13 cellular contexts compared by ENCODE assay signal in genomic region chr5:95955996-95956899, GRCh38. TPM values are rescaled to one million over a fixed set of nuclear protein-coding genes. Genes with fewer than 3 reads are reported as not detected.
DNase-seq lines count a peak whose midpoint lies in the region; ATAC-seq and TF ChIP-seq lines count a peak whose summit lies in the region.
"Had no signal": no experiment of that assay in that cellular context is flagged by ENCODE, and none has a peak within 500 bp of the region (broad histone marks: within the 10 kb centered on the region; RNA-seq: fewer than 3 reads in every experiment).

No MANE protein-coding gene starts in this region.

- no peak overlapping the region for H2BK15ac ChIP-seq in IMR-90 (ENCODE audit: low read depth, low read length)

- H4K5ac ChIP-seq in IMR-90 (ENCODE audit: low read depth, low read length) = 0 out of 2 replicates have a peak overlapping the region, but pooled peaks have one; percentile 4

- no TSS peak for BruUV-seq in IMR-90 (replicated peaks; lab: Mats Ljungman, UMichigan)

- peak overlapping the region; percentile 81 for H3K9ac ChIP-seq in IMR-90 (ENCODE audit: low read depth, low read length)

- intact Hi-C loops in IMR-90 (cut with micrococcal nuclease) = loop anchor here (5.0 to 10.0 kb wide), 2 partner anchors 161 to 709 kb away; partner anchors contain the start of gene CAST
- intact Hi-C loops in right lobe of liver (cut with DNase I) = no loop called here

- H3K4me2 ChIP-seq in IMR-90 (ENCODE audit: low read depth, low read length) = peak overlapping the region; percentile 85

- no peak for TF ChIP-seq RAD21 in IMR-90 (IDR thresholded peaks at IDR 0.05; ENCODE audit: low read length)

- peak overlapping the region in 1 of 2 experiments; percentile 10; a peak in 1 of 4 replicates for H4K8ac ChIP-seq in IMR-90 (ENCODE audit: low read depth in 2 of 2, low read length in 2 of 2)

- no peak overlapping the region for H2BK20ac ChIP-seq in IMR-90 (ENCODE audit: low read depth, low read length)

- no peak overlapping the region for H2AK9ac ChIP-seq in IMR-90 (replicated peaks; ENCODE audit: low read depth, low read length, poor library complexity)

- no peak for TF ChIP-seq CTCF in AG04449 (IDR thresholded peaks at IDR 0.05; ENCODE audit: insufficient read depth, low read length, missing control alignments)
- no peak for TF ChIP-seq CTCF in IMR-90 (conservative IDR thresholded peaks at IDR 0.05; ENCODE audit: low read depth, low read length)
- no peak for TF ChIP-seq CTCF in cardiac fibroblast (IDR thresholded peaks at IDR 0.05; ENCODE audit: low read depth, low read length)
- no peak for TF ChIP-seq CTCF in right lobe of liver (IDR thresholded peaks at IDR 0.05)
- TF ChIP-seq CTCF in GM13977 (IDR thresholded peaks at IDR 0.05; ENCODE audit: extremely low read depth, insufficient read depth, missing control alignments) = no peak

- no peaks in the 10 kb centered on the region for H3K9me3 ChIP-seq in IMR-90 (ENCODE audit: control insufficient read depth, insufficient read depth, low read length)
- H3K9me3 ChIP-seq in right lobe of liver = no peaks in the 10 kb centered on the region

- no peak overlapping the region for H2AK5ac ChIP-seq in IMR-90 (ENCODE audit: low read depth, low read length)

- H2BK5ac ChIP-seq in IMR-90 (ENCODE audit: low read depth, low read length, poor library complexity, severe bottlenecking) = peak overlapping the region; percentile 78

- peak overlapping the region; percentile 53; the same call in 1 of the 2 replicates for H3K14ac ChIP-seq in IMR-90 (replicated peaks; ENCODE audit: low read depth, low read length)

- no peak for TF ChIP-seq POLR2A in IMR-90 (IDR thresholded peaks at IDR 0.05; ENCODE audit: low read depth, low read length)
- no peak for TF ChIP-seq POLR2A in right lobe of liver (IDR thresholded peaks at IDR 0.05)

- DNase-seq in AG04449 (ENCODE audit: low read depth, low spot score) (no peak), IMR-90 (no peak), cardiac fibroblast (ENCODE audit: low read depth in 2 of 2) (peak; percentile 45 to 92), right lobe of liver (no peak), KBM-7 (no peak), GM13977 (ENCODE audit: low spot score) (no peak), activated gamma-delta T cell (lab: John Stamatoyannopoulos, UW) (no peak), dermis blood vessel endothelial cell (no peak)
- DNase-seq: activated B cell treated with CpG ODN at 0.5 μM for 24 hours; activated naive CD4-positive, alpha-beta T cell; CD8-positive, alpha-beta memory T cell; NCI-H1105; NK-92 treated with Interleukin-12 subunit alpha and Interleukin-12 subunit beta, amount 100 ng/mL, for 24 hours had no signal

- no peak overlapping the region for H2BK120ac ChIP-seq in IMR-90 (ENCODE audit: low read depth, low read length)

- peaks cover 0 to 43% of the 10 kb centered on the region in 2 experiments; a peak in 2 of 4 replicates for H3K79me1 ChIP-seq in IMR-90 (ENCODE audit: low read depth in 1 of 2, low read length in 2 of 2)

- H3K23ac ChIP-seq in IMR-90 (ENCODE audit: low read depth, low read length) = no peak overlapping the region; the same call in 1 of the 2 replicates

- dilution Hi-C loops in IMR-90 (cut with HindIII; ENCODE audit: low sequenced_read_pairs, unreplicated experiment) = no loop called here

- H4K91ac ChIP-seq in IMR-90 (ENCODE audit: insufficient read depth, low read depth, low read length) = no peak overlapping the region

- H3K56ac ChIP-seq in IMR-90 (ENCODE audit: extremely low read depth, insufficient read depth, low read length) = no peak overlapping the region

- H3K4me1 ChIP-seq in IMR-90 (ENCODE audit: control insufficient read depth, insufficient read depth, low read length) (peaks cover 6% of the 10 kb centered on the region; the same call in 1 of the 2 replicates), right lobe of liver (peaks cover 0 to 61% (median 11%) of the 10 kb centered on the region in 4 donors)

- no peaks in the 10 kb centered on the region for H3K27me3 ChIP-seq in IMR-90 (ENCODE audit: control insufficient read depth, insufficient read depth, low read length)
- no peaks in the 10 kb centered on the region for H3K27me3 ChIP-seq in right lobe of liver

- H3K4me3 ChIP-seq in AG04449 (ENCODE audit: low read depth, low read length) (peak overlapping the region; percentile 21), IMR-90 (ENCODE audit: insufficient read depth, low read depth, low read length) (peak overlapping the region; percentile 99), cardiac fibroblast (replicated peaks in 1 of 2; ENCODE audit: low read depth in 2 of 2, low read length in 2 of 2) (peak overlapping the region in 1 of 2 donors; percentile 7), right lobe of liver (no peak overlapping the region)

- H3K9me1 ChIP-seq in IMR-90 (ENCODE audit: insufficient read depth, low read length) = no peaks in the 10 kb centered on the region; the same call in 1 of the 2 replicates

- H3K18ac ChIP-seq in IMR-90 (ENCODE audit: low read depth, low read length) = peak overlapping the region; percentile 55

- H3K36me3 ChIP-seq in IMR-90 (ENCODE audit: control insufficient read depth, insufficient read depth, low read length) (peaks cover 37% of the 10 kb centered on the region), right lobe of liver (no peaks in the 10 kb centered on the region)

- in situ Hi-C loops in IMR-90 (cut with MboI; ENCODE audit: low sequenced_read_pairs) = loop anchor here (5.0 kb wide), 1 partner anchor 371 kb away; no protein-coding TSS in a partner anchor
- in situ Hi-C loops in KBM-7 (cut with MboI; ENCODE audit: low pct_unique_long_range_greater_than_20kb, low sequenced_read_pairs) = no loop called here
- in situ Hi-C loops in GM13977 (cut with MboI; ENCODE audit: low pct_unique_long_range_greater_than_20kb, low sequenced_read_pairs, unreplicated experiment) = loop anchor here (25.0 kb wide), 1 partner anchor 381 kb away; no protein-coding TSS in a partner anchor

- peak overlapping the region; percentile 19; the same call in 1 of the 2 replicates for H3K4ac ChIP-seq in IMR-90 (ENCODE audit: low read depth, low read length)

- H4K20me1 ChIP-seq in IMR-90 (ENCODE audit: insufficient read depth, low read length) = peaks cover 95% of the 10 kb centered on the region

- CTCF ChIA-PET in AG04449 (lab: Yijun Ruan, JAX) (interaction anchor here (1.3 to 7.5 kb wide), 5 partner anchors 15 to 388 kb away, joined by 4 to 43 read pairs (median 5); no protein-coding TSS in a partner anchor), IMR-90 (lab: Yijun Ruan, JAX) (no interaction called here)

- H3K27ac ChIP-seq in IMR-90 (ENCODE audit: insufficient read depth, low read length) (peak overlapping the region; percentile 84; the same call in 1 of the 2 replicates), right lobe of liver (peak overlapping the region; percentile 3 to 100 (median 100))

- H2AFZ ChIP-seq in IMR-90 (replicated peaks; ENCODE audit: low read length, poor library complexity) = no peak overlapping the region

- 20% methylated on average over 1 of the region's 2 CpGs; no CpG with 5 or more reads in 1 of the 2 experiments for WGBS in IMR-90 (ENCODE audit: extremely low coverage in 2 of 2, insufficient read length in 1 of 2), 2 experiments
- 17% methylated on average over 2 of the region's 2 CpGs for WGBS in right lobe of liver (ENCODE audit: insufficient coverage, low coverage, low lambda C conversion rate, missing lambda C conversion rate)

- POLR2A ChIA-PET in AG04449 (lab: Yijun Ruan, JAX) (no interaction called here), IMR-90 (lab: Charles Lee; ENCODE audit: unreplicated experiment) (interaction anchor here (0.6 kb wide), 1 partner anchor 431 kb away, joined by 3 read pairs; no protein-coding TSS in a partner anchor)

- no peak for ATAC-seq in IMR-90 (ENCODE audit: low read depth)
- no peak for ATAC-seq in right lobe of liver

TF ChIP-seq in IMR-90, 13 proteins besides CTCF, POLR2A, EP300 and RAD21:
- TF ChIP-seq MXI1 (IDR thresholded peaks at IDR 0.05; ENCODE audit: borderline replicate concordance, low read depth, low read length) = no peak
- no peak for TF ChIP-seq USF2 (IDR thresholded peaks at IDR 0.05; ENCODE audit: low read depth, low read length)
- TF ChIP-seq CHD1 (IDR thresholded peaks at IDR 0.05; ENCODE audit: low read depth, low read length) = no peak
- TF ChIP-seq ELK1 (IDR thresholded peaks at IDR 0.05; ENCODE audit: borderline replicate concordance, low read depth, low read length) = no peak
- TF ChIP-seq RCOR1 (IDR thresholded peaks at IDR 0.05; ENCODE audit: insufficient replicate concordance, low read length) = no peak
- no peak for TF ChIP-seq CEBPB (IDR thresholded peaks at IDR 0.05; ENCODE audit: low read depth, low read length)

RNA-seq across cellular contexts. Expression of gene ELL2, which starts 5.4 kb away (rescaled TPM):
- 92.5 and 137 TPM in 2 replicates for total RNA-seq in IMR-90 (2012; rRNA removed)
- polyA plus RNA-seq in IMR-90 (2012; rRNA removed) = 52.4 and 61.4 TPM in 2 replicates
- 16.4 and 21.9 TPM in 2 replicates for polyA plus RNA-seq in IMR-90 (2012; cell fraction: cytosol; rRNA removed)
- 23.4 and 161 TPM in 2 replicates for polyA plus RNA-seq in IMR-90 (2012; cell fraction: nucleus; rRNA removed; ENCODE audit: low replicate concordance)
- 10 to 100 TPM; 74.3 to 96.4 (median 84.5) TPM for total RNA-seq in right lobe of liver
- 7.8 and 8.7 TPM in 2 replicates for total RNA-seq in dermis blood vessel endothelial cell

Comparison
In these comparisons a context has a peak if more than half of its experiments do, and no peak if none do; other contexts are left out.
1. DNase-seq: peak in cardiac fibroblast (2 of 2); none in AG04449 (single experiment), IMR-90 (single experiment), right lobe of liver (0 of 3), KBM-7 (single experiment), GM13977 (single experiment), activated gamma-delta T cell (single experiment) and dermis blood vessel endothelial cell (single experiment).
2. H3K4me3 ChIP-seq: peak in AG04449 (single experiment) and IMR-90 (single experiment); none in right lobe of liver (0 of 3).